19 cellular contexts compared by ENCODE assay signal in genomic region chr14:32744811-32745445, GRCh38.
DNase-seq lines count a peak whose midpoint lies in the region; FAIRE-seq and TF ChIP-seq lines count a peak whose summit lies in the region.
"Had no signal": no experiment of that assay in that cellular context is flagged by ENCODE, and none has a peak within 500 bp of the region (broad histone marks: within the 10 kb centered on the region; RNA-seq: fewer than 3 reads in every experiment).

No MANE protein-coding gene starts in this region.

- H3K9me3 ChIP-seq in keratinocyte (ENCODE audit: control insufficient read depth, low read depth, low read length): no peaks in the 10 kb centered on the region
- no peaks in the 10 kb centered on the region for H3K9me3 ChIP-seq in CD8-positive, alpha-beta memory T cell (ENCODE audit: low read length)
- H3K9me3 ChIP-seq: BLaER1 treated with 17β-estradiol and CSF1 and Interleukin-3, amounts not matched to agents 10 nM and 100 nM had no signal

- H3K4me3 Mint-ChIP-seq in CD8-positive, alpha-beta memory T cell: no peak overlapping the region
- H3K4me3 Mint-ChIP-seq: CD4-positive, CD25-positive, alpha-beta regulatory T cell; H9; IgD-negative memory B cell had no signal

- DNase-seq in NCI-H510A treated with DMSO at 0.1 percent for 48 hours (lab: John Stamatoyannopoulos, UW) (peak; percentile 64), NCI-H510A (lab: John Stamatoyannopoulos, UW) (no peak), H54 (ENCODE audit: insufficient read length, low spot score) (no peak), bronchial epithelial cell (ENCODE audit: low read depth) (peak; percentile 60), keratinocyte (ENCODE audit: low read depth, low spot score) (no peak), NCI-H128 (lab: John Stamatoyannopoulos, UW; ENCODE audit: unreplicated experiment) (no peak), NCI-H1092 treated with DMSO at 0.1 percent for 48 hours (lab: John Stamatoyannopoulos, UW) (no peak)
- DNase-seq in CD8-positive, alpha-beta memory T cell: no peak
- DNase-seq: AML-193; Calu3; CD4-positive, CD25-positive, alpha-beta regulatory T cell; DMS 273 treated with DMSO at 0.1 percent for 48 hours; GM23248; H9 had no signal

- no peaks in the 10 kb centered on the region for H3K9me1 ChIP-seq in keratinocyte (ENCODE audit: control insufficient read depth, extremely low read depth, insufficient read depth, low read length)

- dilution Hi-C loops in keratinocyte (cut with MboI; ENCODE audit: extremely low pct_ligation_motif_present, low sequenced_read_pairs): no loop called here

- TF ChIP-seq CTCF in bronchial epithelial cell (IDR thresholded peaks at IDR 0.05; ENCODE audit: insufficient read depth, low read length, severe bottlenecking) (no peak), keratinocyte (optimal IDR thresholded peaks at IDR 0.05 in 1 of 3, IDR thresholded peaks at IDR 0.05 in 1 of 3, conservative IDR thresholded peaks at IDR 0.05 in 1 of 3; ENCODE audit: extremely low read depth in 1 of 3, insufficient read depth in 2 of 3, low read length in 3 of 3) (no peak)

- H3K27me3 Mint-ChIP-seq in CD8-positive, alpha-beta memory T cell: no peaks in the 10 kb centered on the region
- H3K27me3 Mint-ChIP-seq: CD4-positive, CD25-positive, alpha-beta regulatory T cell; IgD-negative memory B cell had no signal

- H3K4me1 ChIP-seq in keratinocyte (ENCODE audit: control insufficient read depth, extremely low read depth, insufficient read depth, low read length): peaks cover 6% of the 10 kb centered on the region
- no peaks in the 10 kb centered on the region for H3K4me1 ChIP-seq in CD8-positive, alpha-beta memory T cell (ENCODE audit: insufficient read depth, low read length)
- H3K4me1 ChIP-seq: BLaER1 treated with 17β-estradiol and CSF1 and Interleukin-3, amounts not matched to agents 10 nM and 100 nM had no signal

- H2AFZ ChIP-seq in keratinocyte (ENCODE audit: control insufficient read depth, low read length): no peak overlapping the region
- H2AFZ ChIP-seq: GM23248 had no signal

- peaks cover 0 to 11% (median 7%) of the 10 kb centered on the region in 5 donors for H3K9me3 Mint-ChIP-seq in CD8-positive, alpha-beta memory T cell
- H3K9me3 Mint-ChIP-seq: H9 had no signal

- TF ChIP-seq POLR2A in H54 (IDR thresholded peaks at IDR 0.05; ENCODE audit: low read depth, low read length): no peak

- peaks cover 0 to 2% (median 0%) of the 10 kb centered on the region in 3 donors for H3K36me3 Mint-ChIP-seq in CD8-positive, alpha-beta memory T cell
- H3K36me3 Mint-ChIP-seq: CD4-positive, CD25-positive, alpha-beta regulatory T cell had no signal

- H3K9ac ChIP-seq in keratinocyte (ENCODE audit: control insufficient read depth, extremely low read depth, insufficient read depth, low read length): no peak overlapping the region
- H3K9ac ChIP-seq: BLaER1 treated with 17β-estradiol and CSF1 and Interleukin-3, amounts not matched to agents 10 nM and 100 nM; GM23248 had no signal

- H3K27me3 ChIP-seq in bronchial epithelial cell (ENCODE audit: control insufficient read depth, insufficient read depth, low read length) (no peaks in the 10 kb centered on the region), keratinocyte (ENCODE audit: control insufficient read depth, extremely low read depth, insufficient read depth, low read length) (no peaks in the 10 kb centered on the region)
- H3K27me3 ChIP-seq in CD8-positive, alpha-beta memory T cell (ENCODE audit: insufficient read depth, low read length, poor library complexity, severe bottlenecking): no peaks in the 10 kb centered on the region
- H3K27me3 ChIP-seq: BLaER1 treated with 17β-estradiol and CSF1 and Interleukin-3, amounts not matched to agents 10 nM and 100 nM had no signal

- H3K36me3 ChIP-seq in bronchial epithelial cell (ENCODE audit: control insufficient read depth, insufficient read depth, low read length): no peaks in the 10 kb centered on the region
- no peaks in the 10 kb centered on the region for H3K36me3 ChIP-seq in keratinocyte (ENCODE audit: control insufficient read depth in 2 of 2, extremely low read depth in 1 of 2, insufficient read depth in 2 of 2, low read length in 2 of 2)
- no peaks in the 10 kb centered on the region for H3K36me3 ChIP-seq in CD8-positive, alpha-beta memory T cell (ENCODE audit: insufficient read depth, low read length)
- H3K36me3 ChIP-seq: BLaER1 treated with 17β-estradiol and CSF1 and Interleukin-3, amounts not matched to agents 10 nM and 100 nM had no signal

- no peak overlapping the region for H3K27ac ChIP-seq in keratinocyte (ENCODE audit: control insufficient read depth, insufficient read depth, low read length)
- no peak overlapping the region for H3K27ac ChIP-seq in CD8-positive, alpha-beta memory T cell (ENCODE audit: low read depth, low read length)
- H3K27ac ChIP-seq: 22Rv1; BLaER1 treated with 17β-estradiol and CSF1 and Interleukin-3, amounts not matched to agents 10 nM and 100 nM; GM23248 had no signal

- no peaks in the 10 kb centered on the region for H3K4me1 Mint-ChIP-seq in CD8-positive, alpha-beta memory T cell
- H3K4me1 Mint-ChIP-seq: CD4-positive, CD25-positive, alpha-beta regulatory T cell; H9; IgD-negative memory B cell had no signal

- H3K4me3 ChIP-seq in bronchial epithelial cell (ENCODE audit: low read depth, low read length): no peak overlapping the region
- H3K4me3 ChIP-seq in keratinocyte (ENCODE audit: control insufficient read depth in 2 of 3, extremely low read depth in 1 of 3, insufficient read depth in 2 of 3, low read depth in 1 of 3, low read length in 3 of 3): no peak overlapping the region
- H3K4me3 ChIP-seq in CD8-positive, alpha-beta memory T cell (ENCODE audit: low read length): no peak overlapping the region
- H3K4me3 ChIP-seq: BLaER1 treated with 17β-estradiol and CSF1 and Interleukin-3, amounts not matched to agents 10 nM and 100 nM; GM12878; GM23248 had no signal

- CTCF ChIA-PET in CD8-positive, alpha-beta memory T cell (lab: Charles Lee): no interaction called here

- no peaks in the 10 kb centered on the region for H3K79me2 ChIP-seq in keratinocyte (ENCODE audit: control insufficient read depth, insufficient read depth, low read length)

- POLR2A ChIA-PET in CD8-positive, alpha-beta memory T cell (lab: Charles Lee): no interaction called here

- FAIRE-seq in H54 (lab: Jason Lieb, UNC) (peak; percentile 83), bronchial epithelial cell (lab: Jason Lieb, UNC) (no peak), keratinocyte (lab: Jason Lieb, UNC) (peak; percentile 46)
- FAIRE-seq: GM12878, GM18507 had no signal

- H4K20me1 ChIP-seq in keratinocyte (ENCODE audit: control insufficient read depth, extremely low read depth, insufficient read depth, low read length): no peaks in the 10 kb centered on the region
- H4K20me1 ChIP-seq: BLaER1 treated with 17β-estradiol and CSF1 and Interleukin-3, amounts not matched to agents 10 nM and 100 nM had no signal

- no peak overlapping the region for H3K27ac Mint-ChIP-seq in CD8-positive, alpha-beta memory T cell
- H3K27ac Mint-ChIP-seq: H9, IgD-negative memory B cell had no signal

- H3K4me2 ChIP-seq in keratinocyte (ENCODE audit: control insufficient read depth, extremely low read depth, insufficient read depth, low read depth, low read length): peak overlapping the region; percentile 19
- H3K4me2 ChIP-seq: BLaER1 treated with 17β-estradiol and CSF1 and Interleukin-3, amounts not matched to agents 10 nM and 100 nM had no signal

Comparison
In these comparisons a context has a peak if more than half of its experiments do, and no peak if none do; other contexts are left out.
1. DNase-seq: peak in NCI-H510A treated with DMSO at 0.1 percent for 48 hours (single experiment) and bronchial epithelial cell (single experiment); none in NCI-H510A (single experiment), H54 (single experiment), keratinocyte (single experiment), NCI-H128 (single experiment), CD8-positive, alpha-beta memory T cell (0 of 5) and NCI-H1092 treated with DMSO at 0.1 percent for 48 hours (single experiment).